In genomic region chr15:69297642-69298353, GRCh38 we compare ENCODE assay signal across 14 cellular contexts. TPM values are rescaled to one million over a fixed set of nuclear protein-coding genes. Genes with fewer than 3 reads are reported as not detected.
DNase-seq lines count a peak whose midpoint lies in the region; ATAC-seq and TF ChIP-seq lines count a peak whose summit lies in the region.
"Had no signal": no experiment of that assay in that cellular context is flagged by ENCODE, and none has a peak within 500 bp of the region (broad histone marks: within the 10 kb centered on the region; RNA-seq: fewer than 3 reads in every experiment).

No MANE protein-coding gene starts in this region.

- no peaks in the 10 kb centered on the region for H3K9me3 Mint-ChIP-seq in activated T-cell treated with anti-CD3 and anti-CD28 coated beads, Interleukin-2, amount 50 U/mL, for 4 hours
- H3K9me3 Mint-ChIP-seq in type B pancreatic cell: no peaks in the 10 kb centered on the region
- H3K9me3 Mint-ChIP-seq: activated naive CD4-positive, alpha-beta T cell treated with anti-CD3 and anti-CD28 coated beads, Interleukin-2, amount 10 ng/mL, durations not matched to agents 7 days and 5 days had no signal

- H3K27ac Mint-ChIP-seq in type B pancreatic cell: no peak overlapping the region
- H3K27ac Mint-ChIP-seq: activated CD8-positive, alpha-beta memory T cell treated with anti-CD3 and anti-CD28 coated beads, Interleukin-2, amount 10 ng/mL, durations not matched to agents 7 days and 5 days; activated naive CD4-positive, alpha-beta T cell treated with anti-CD3 and anti-CD28 coated beads, Interleukin-2, amount 10 ng/mL, durations not matched to agents 7 days and 5 days had no signal

- no peak for DNase-seq in activated T-cell treated with anti-CD3 and anti-CD28 coated beads, Interleukin-2, amount 50 U/mL, for 4 hours
- no peak for DNase-seq in activated T-cell treated with anti-CD3 and anti-CD28 coated beads for 4 hours
- DNase-seq in lower lobe of right lung: no peak
- DNase-seq in type B pancreatic cell (ENCODE audit: extremely low spot score, unreplicated experiment): no peak
- no peak for DNase-seq in G401 (ENCODE audit: low spot score)
- DNase-seq in NCI-H2081 treated with DMSO at 0.1 percent for 48 hours (lab: John Stamatoyannopoulos, UW): no peak
- DNase-seq in UCSD-AML1 (lab: John Stamatoyannopoulos, UW; ENCODE audit: unreplicated experiment): no peak
- DNase-seq: activated CD8-positive, alpha-beta memory T cell treated with anti-CD3 and anti-CD28 coated beads, Interleukin-2, amount 10 ng/mL, durations not matched to agents 7 days and 5 days; activated naive CD4-positive, alpha-beta T cell treated with anti-CD3 and anti-CD28 coated beads, Interleukin-2, amount 10 ng/mL, durations not matched to agents 7 days and 5 days; NCI-H2227 treated with DMSO at 0.1 percent for 48 hours; sigmoid colon had no signal

- H3K27me3 Mint-ChIP-seq in activated T-cell treated with anti-CD3 and anti-CD28 coated beads, Interleukin-2, amount 50 U/mL, for 4 hours (ENCODE audit: low read depth): peaks cover 56% of the 10 kb centered on the region
- peaks cover 61% of the 10 kb centered on the region for H3K27me3 Mint-ChIP-seq in type B pancreatic cell

- peak overlapping the region; percentile 25 for H3K4me3 Mint-ChIP-seq in activated T-cell treated with anti-CD3 and anti-CD28 coated beads, Interleukin-2, amount 50 U/mL, for 4 hours
- H3K4me3 Mint-ChIP-seq in type B pancreatic cell: peak overlapping the region; percentile 79
- H3K4me3 Mint-ChIP-seq: activated CD8-positive, alpha-beta memory T cell treated with anti-CD3 and anti-CD28 coated beads, Interleukin-2, amount 10 ng/mL, durations not matched to agents 7 days and 5 days had no signal

- H3K36me3 ChIP-seq in lower lobe of right lung: no peaks in the 10 kb centered on the region
- H3K36me3 ChIP-seq: cardiac muscle cell, sigmoid colon had no signal

- H3K4me1 Mint-ChIP-seq in activated T-cell treated with anti-CD3 and anti-CD28 coated beads, Interleukin-2, amount 50 U/mL, for 4 hours (ENCODE audit: low read depth): peaks cover 2% of the 10 kb centered on the region
- H3K4me1 Mint-ChIP-seq in type B pancreatic cell (ENCODE audit: unreplicated experiment): peaks cover 5% of the 10 kb centered on the region
- H3K4me1 Mint-ChIP-seq: activated CD8-positive, alpha-beta memory T cell treated with anti-CD3 and anti-CD28 coated beads, Interleukin-2, amount 10 ng/mL, durations not matched to agents 7 days and 5 days; activated naive CD4-positive, alpha-beta T cell treated with anti-CD3 and anti-CD28 coated beads, Interleukin-2, amount 10 ng/mL, durations not matched to agents 7 days and 5 days had no signal

- no peaks in the 10 kb centered on the region for H3K36me3 Mint-ChIP-seq in activated T-cell treated with anti-CD3 and anti-CD28 coated beads, Interleukin-2, amount 50 U/mL, for 4 hours (ENCODE audit: insufficient read depth)
- H3K36me3 Mint-ChIP-seq in type B pancreatic cell: no peaks in the 10 kb centered on the region
- H3K36me3 Mint-ChIP-seq: activated CD8-positive, alpha-beta memory T cell treated with anti-CD3 and anti-CD28 coated beads, Interleukin-2, amount 10 ng/mL, durations not matched to agents 7 days and 5 days; activated naive CD4-positive, alpha-beta T cell treated with anti-CD3 and anti-CD28 coated beads, Interleukin-2, amount 10 ng/mL, durations not matched to agents 7 days and 5 days had no signal

- no peaks in the 10 kb centered on the region for H3K27me3 ChIP-seq in lower lobe of right lung (ENCODE audit: low read depth)

- ATAC-seq in activated T-cell treated with anti-CD3 and anti-CD28 coated beads, Interleukin-2, amount 50 U/mL, for 4 hours: no peak
- ATAC-seq in lower lobe of right lung: peak in 1 of 2 donors; percentile 8

- H3K4me1 ChIP-seq in lower lobe of right lung: peaks cover 13% of the 10 kb centered on the region

- intact Hi-C loops in lower lobe of right lung (cut with DNase I): no loop called here

- in situ Hi-C loops in G401 (cut with HindIII; ENCODE audit: low sequenced_read_pairs): no loop called here

- H3K27ac ChIP-seq in VCaP (peak overlapping the region; percentile 44; the same call in 1 of the 2 replicates), lower lobe of right lung (peak overlapping the region; percentile 72)
- H3K27ac ChIP-seq: cardiac muscle cell, sigmoid colon had no signal

- H3K9me3 ChIP-seq in lower lobe of right lung: no peaks in the 10 kb centered on the region
- H3K9me3 ChIP-seq: sigmoid colon had no signal

- H3K4me3 ChIP-seq in lower lobe of right lung: peak overlapping the region; percentile 68

- no peak for TF ChIP-seq CTCF in VCaP (conservative IDR thresholded peaks at IDR 0.05)
- TF ChIP-seq CTCF in lower lobe of right lung (IDR thresholded peaks at IDR 0.05): no peak
- no peak for TF ChIP-seq CTCF in type B pancreatic cell (conservative IDR thresholded peaks at IDR 0.05)

RNA-seq across cellular contexts. Expression of gene PAQR5, which starts 0.9 kb away (rescaled TPM):
- under 1 TPM in 2 of 3 donors, not detected in 1; 0.05 to 0.14 TPM for total RNA-seq in activated T-cell treated with anti-CD3 and anti-CD28 coated beads, Interleukin-2, amount 50 U/mL, for 4 hours
- total RNA-seq in lower lobe of right lung: 30.6 TPM
- total RNA-seq in type B pancreatic cell (ENCODE audit: low replicate concordance): 7.8 and 22.3 TPM in 2 replicates
- total RNA-seq in G401 (2014; rRNA removed; shearing (Covaris generic)): under 0.01 and 0.03 TPM in 2 replicates
- total RNA-seq: activated CD8-positive, alpha-beta memory T cell treated with anti-CD3 and anti-CD28 coated beads, Interleukin-2, amount 10 ng/mL, durations not matched to agents 7 days and 5 days; glomerular endothelial cell had no signal
